ENCODE assay signal across 13 cellular contexts in the genomic region with DNA sequence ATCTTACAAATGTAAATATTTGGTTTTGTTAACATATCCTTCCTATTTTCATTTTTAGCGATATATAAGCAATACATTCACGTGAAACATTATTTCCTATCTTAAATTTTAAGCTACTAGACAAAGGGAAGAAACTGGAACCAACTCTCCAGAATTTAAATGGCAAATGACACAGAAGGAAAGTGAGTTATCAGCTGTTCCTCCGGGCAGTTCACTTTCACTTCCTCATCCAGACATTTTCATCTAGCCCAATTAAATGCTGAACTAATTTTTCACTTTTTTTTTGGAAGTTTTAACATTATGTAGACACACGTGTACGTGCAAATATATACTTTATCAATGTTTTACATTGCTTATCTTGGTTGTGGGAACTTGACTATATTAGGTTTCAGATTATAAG. TPM values are rescaled to one million over a fixed set of nuclear protein-coding genes. Genes with fewer than 3 reads are reported as not detected.
DNase-seq lines count a peak whose midpoint lies in the region; ATAC-seq lines count a peak whose summit lies in the region.
"Had no signal": no experiment of that assay in that cellular context is flagged by ENCODE, and none has a peak within 500 bp of the region (broad histone marks: within the 10 kb centered on the region; RNA-seq: fewer than 3 reads in every experiment).

No MANE protein-coding gene starts in this region.

- H3K27ac Mint-ChIP-seq in stimulated activated memory B cell treated with anti-CD40 and anti-IgM and Interleukin-4, amounts not matched to agents 10 μg/mL and 1 μg/mL and 100 μg/mL, for 72 hours, result peak overlapping the region; percentile 35
- no peak overlapping the region for H3K27ac Mint-ChIP-seq in T-cell

- ATAC-seq in GM19023 (IDR thresholded peaks at IDR 0.05; ENCODE audit: unreplicated experiment) (peak; percentile 74), HG02588 (IDR thresholded peaks at IDR 0.05; ENCODE audit: unreplicated experiment) (peak; percentile 62), HG03565 (IDR thresholded peaks at IDR 0.05; ENCODE audit: unreplicated experiment) (peak; percentile 90), T-cell (replicated peaks in 1 of 4) (no peak)
- ATAC-seq in stimulated activated memory B cell treated with anti-CD40 and anti-IgM and Interleukin-4, amounts not matched to agents 10 μg/mL and 1 μg/mL and 100 μg/mL, for 72 hours, result peak; percentile 76

- CTCF ChIA-PET in T-cell (lab: Charles Lee), result no interaction called here

- peaks cover 8% of the 10 kb centered on the region for H3K27me3 Mint-ChIP-seq in stimulated activated memory B cell treated with anti-CD40 and anti-IgM and Interleukin-4, amounts not matched to agents 10 μg/mL and 1 μg/mL and 100 μg/mL, for 72 hours
- peaks cover 14 to 22% of the 10 kb centered on the region in 2 donors for H3K27me3 Mint-ChIP-seq in T-cell

- POLR2A ChIA-PET in T-cell (lab: Charles Lee), result no interaction called here

- peak overlapping the region; percentile 21 for H3K4me3 Mint-ChIP-seq in stimulated activated memory B cell treated with anti-CD40 and anti-IgM and Interleukin-4, amounts not matched to agents 10 μg/mL and 1 μg/mL and 100 μg/mL, for 72 hours
- H3K4me3 Mint-ChIP-seq in T-cell, result no peak overlapping the region

- peaks cover 10% of the 10 kb centered on the region for H3K4me1 Mint-ChIP-seq in stimulated activated memory B cell treated with anti-CD40 and anti-IgM and Interleukin-4, amounts not matched to agents 10 μg/mL and 1 μg/mL and 100 μg/mL, for 72 hours
- H3K4me1 Mint-ChIP-seq in T-cell, result peaks cover 0 to 6% (median 5%) of the 10 kb centered on the region in 3 donors

- H3K36me3 Mint-ChIP-seq in stimulated activated memory B cell treated with anti-CD40 and anti-IgM and Interleukin-4, amounts not matched to agents 10 μg/mL and 1 μg/mL and 100 μg/mL, for 72 hours, result no peaks in the 10 kb centered on the region
- H3K36me3 Mint-ChIP-seq in T-cell, result no peaks in the 10 kb centered on the region

- no peaks in the 10 kb centered on the region for H3K9me3 Mint-ChIP-seq in stimulated activated memory B cell treated with anti-CD40 and anti-IgM and Interleukin-4, amounts not matched to agents 10 μg/mL and 1 μg/mL and 100 μg/mL, for 72 hours
- H3K9me3 Mint-ChIP-seq in T-cell, result no peaks in the 10 kb centered on the region

- DNase-seq in T-cell (no peak), GM19240 (ENCODE audit: insufficient read length, low spot score) (no peak)
- DNase-seq in activated CD4-positive, alpha-beta T cell treated with anti-CD3 and anti-CD28 coated beads for 48 hours, result no peak
- DNase-seq: EL, esophagus squamous epithelium, NCI-H187 treated with DMSO at 0.1 percent for 48 hours, Right ventricle myocardium superior had no signal

RNA-seq across cellular contexts. Expression of a gene that starts 58.6 kb away (rescaled TPM):
- total RNA-seq in T-cell, result not detected
- total RNA-seq: ascending aorta, esophagus squamous epithelium, pulmonary artery endothelial cell, Right ventricle myocardium superior had no signal

Comparison
In these comparisons a context has a peak if more than half of its experiments do, and no peak if none do; other contexts are left out.
1. ATAC-seq: peak in GM19023 (single experiment), HG02588 (single experiment), HG03565 (single experiment) and stimulated activated memory B cell treated with anti-CD40 and anti-IgM and Interleukin-4, amounts not matched to agents 10 μg/mL and 1 μg/mL and 100 μg/mL, for 72 hours (single experiment); none in T-cell (0 of 4).